ENCODE assay signal across 10 cellular contexts in genomic region chr3:14424711-14425573, GRCh38. TPM values are rescaled to one million over a fixed set of nuclear protein-coding genes. Genes with fewer than 3 reads are reported as not detected.
DNase-seq lines count a peak whose midpoint lies in the region; ATAC-seq and TF ChIP-seq lines count a peak whose summit lies in the region.
"Had no signal": no experiment of that assay in that cellular context is flagged by ENCODE, and none has a peak within 500 bp of the region (broad histone marks: within the 10 kb centered on the region; RNA-seq: fewer than 3 reads in every experiment).

No MANE protein-coding gene starts in this region.

- no peak overlapping the region for H3K27ac ChIP-seq in CD8-positive, alpha-beta T cell (ENCODE audit: low read depth, low read length)
- H3K27ac ChIP-seq in Karpas-422 (ENCODE audit: low read length), result peak overlapping the region; percentile 92
- H3K27ac ChIP-seq in mesenchymal stem cell (ENCODE audit: low read length, poor library complexity, severe bottlenecking), result no peak overlapping the region
- H3K27ac ChIP-seq: SJSA1 had no signal

- peaks cover 72% of the 10 kb centered on the region for H3K4me1 ChIP-seq in CD8-positive, alpha-beta T cell (ENCODE audit: insufficient read depth, low read length)
- H3K4me1 ChIP-seq in Karpas-422 (ENCODE audit: low read length), result peaks cover 74% of the 10 kb centered on the region
- H3K4me1 ChIP-seq in mesenchymal stem cell (ENCODE audit: control insufficient read depth, insufficient read depth, low read depth, low read length), result peaks cover 41% of the 10 kb centered on the region

- H3K36me3 ChIP-seq in CD8-positive, alpha-beta T cell (ENCODE audit: insufficient read depth, low read length), result no peaks in the 10 kb centered on the region
- H3K36me3 ChIP-seq in Karpas-422 (ENCODE audit: insufficient read depth, low read length) (no peaks in the 10 kb centered on the region), mesenchymal stem cell (ENCODE audit: control insufficient read depth in 1 of 2, insufficient read depth in 2 of 2, low read depth in 1 of 2, low read length in 2 of 2) (peaks cover 28 to 78% of the 10 kb centered on the region in 2 experiments)

- H2AFZ ChIP-seq in Karpas-422 (ENCODE audit: low read length) (no peak overlapping the region), mesenchymal stem cell (ENCODE audit: low read depth, low read length) (no peak overlapping the region)

- 0 out of 2 replicates have a peak, but pooled peaks cover 7% of the 10 kb centered on the region for H4K20me1 ChIP-seq in Karpas-422 (ENCODE audit: insufficient read depth, low read depth, low read length)

- H3K79me2 ChIP-seq in Karpas-422 (ENCODE audit: low read length), result peaks cover 73% of the 10 kb centered on the region

- peak overlapping the region; percentile 99 for H3K27ac Mint-ChIP-seq in CD8-positive, alpha-beta T cell

- peak overlapping the region; percentile 58 for H3K4me3 Mint-ChIP-seq in CD8-positive, alpha-beta T cell

- TF ChIP-seq CTCF in CD8-positive, alpha-beta T cell (IDR thresholded peaks at IDR 0.05), result no peak
- TF ChIP-seq CTCF in GM10248 (IDR thresholded peaks at IDR 0.05; ENCODE audit: control extremely low read depth, extremely low read depth, low read depth, missing control alignments), result no peak

- CTCF ChIA-PET in CD8-positive, alpha-beta T cell (lab: Charles Lee), result interaction anchor here (0.6 to 1.7 kb wide), 7 partner anchors 10 to 534 kb away, joined by 3 to 8 read pairs (median 3); partner anchors contain the start of genes LSM3 and XPC
- CTCF ChIA-PET in GM10248 (lab: Yijun Ruan, JAX), result interaction anchor here (1.3 to 4.3 kb wide), 9 partner anchors 8 to 222 kb away, joined by 4 to 18 read pairs (median 6); partner anchors contain the start of gene SLC6A6

- H3K4me1 Mint-ChIP-seq in CD8-positive, alpha-beta T cell (ENCODE audit: low read depth), result peaks cover 81% of the 10 kb centered on the region

- no peaks in the 10 kb centered on the region for H3K9me2 ChIP-seq in Karpas-422 (replicated peaks; ENCODE audit: insufficient read depth, low read length)

- DNase-seq in CD8-positive, alpha-beta T cell, result peak in 4 of 7 experiments; percentile 58 to 72 (median 64)
- no peak for DNase-seq in Karpas-422
- DNase-seq in activated CD8-positive, alpha-beta memory T cell treated with anti-CD3 and anti-CD28 coated beads, Interleukin-2, amount 50 U/mL, for 4 hours, result peak; percentile 50
- DNase-seq in mesenchymal stem cell, result peak; percentile 67
- DNase-seq in amygdala (lab: John Stamatoyannopoulos, UW), result no peak
- no peak for DNase-seq in NCI-H2196 (lab: John Stamatoyannopoulos, UW; ENCODE audit: unreplicated experiment)
- DNase-seq in GM10248 (ENCODE audit: extremely low spot score), result no peak
- no peak for DNase-seq in NOMO-1 (lab: John Stamatoyannopoulos, UW; ENCODE audit: unreplicated experiment in 2 of 2)

- no peak overlapping the region for H3K14ac ChIP-seq in mesenchymal stem cell (ENCODE audit: low read length in 2 of 2)

- H2BK12ac ChIP-seq in mesenchymal stem cell (ENCODE audit: low read length in 2 of 2), result peak overlapping the region in 1 of 2 experiments; percentile 85

- no peak overlapping the region for H3K4me3 ChIP-seq in CD8-positive, alpha-beta T cell (ENCODE audit: low read depth, low read length)
- no peak overlapping the region for H3K4me3 ChIP-seq in Karpas-422 (ENCODE audit: low read length)
- H3K4me3 ChIP-seq in mesenchymal stem cell (ENCODE audit: insufficient read depth in 1 of 2, low read depth in 1 of 2, low read length in 2 of 2), result no peak overlapping the region
- H3K4me3 ChIP-seq: mucosa of descending colon, SJSA1 had no signal

- peaks cover 14% of the 10 kb centered on the region for H3K36me3 Mint-ChIP-seq in CD8-positive, alpha-beta T cell

- peak overlapping the region in 1 of 2 experiments; percentile 31 for H3K18ac ChIP-seq in mesenchymal stem cell (ENCODE audit: low read depth in 1 of 2, low read length in 2 of 2)

- WGBS in mesenchymal stem cell, result 59% methylated on average over 23 of the region's 23 CpGs

- H3K4ac ChIP-seq in mesenchymal stem cell (ENCODE audit: low read depth in 1 of 2, low read length in 2 of 2), result peak overlapping the region in 1 of 2 experiments; percentile 4

- no peaks in the 10 kb centered on the region for H3K27me3 Mint-ChIP-seq in CD8-positive, alpha-beta T cell (ENCODE audit: low read depth)

- no peak overlapping the region for H4K91ac ChIP-seq in mesenchymal stem cell (ENCODE audit: low read length)

- no peaks in the 10 kb centered on the region for H3K9me3 Mint-ChIP-seq in CD8-positive, alpha-beta T cell

- no peaks in the 10 kb centered on the region for H3K9me3 ChIP-seq in CD8-positive, alpha-beta T cell (ENCODE audit: low read length)
- H3K9me3 ChIP-seq in Karpas-422 (ENCODE audit: low read length) (no peaks in the 10 kb centered on the region), mesenchymal stem cell (ENCODE audit: control insufficient read depth, low read length) (no peaks in the 10 kb centered on the region)
- H3K9me3 ChIP-seq: mucosa of descending colon, SJSA1 had no signal

- H2AK5ac ChIP-seq in mesenchymal stem cell (ENCODE audit: low read length, severe bottlenecking), result no peak overlapping the region

- no peak overlapping the region for H3K23ac ChIP-seq in mesenchymal stem cell (ENCODE audit: low read length in 2 of 2)

- no peak overlapping the region for H2BK120ac ChIP-seq in mesenchymal stem cell (ENCODE audit: low read depth, low read length)

- POLR2A ChIA-PET in CD8-positive, alpha-beta T cell (lab: Charles Lee), result interaction anchor here (0.5 to 3.5 kb wide), 6 partner anchors 7 to 47 kb away, joined by 3 to 16 read pairs (median 4); partner anchors contain the start of gene SLC6A6
- POLR2A ChIA-PET in GM10248 (lab: Yijun Ruan, JAX), result interaction anchor here (0.6 to 1.2 kb wide), 2 partner anchors 7 to 1674 kb away, joined by 3 to 5 read pairs; no protein-coding TSS in a partner anchor

- H3K9ac ChIP-seq in Karpas-422 (ENCODE audit: low read length) (no peak overlapping the region), mesenchymal stem cell (ENCODE audit: low read length) (no peak overlapping the region)

- H2BK5ac ChIP-seq in mesenchymal stem cell (ENCODE audit: low read depth, low read length, poor library complexity, severe bottlenecking), result no peak overlapping the region

- intact Hi-C loops in CD8-positive, alpha-beta T cell (cut with DNase I, micrococcal nuclease), result loop anchor here in 1 of 2 experiments (10.0 kb wide), 1 partner anchor 940 kb away; the partner anchor contains the start of gene HDAC11

- H3K4me2 ChIP-seq in Karpas-422 (ENCODE audit: low read depth, low read length, poor library complexity, severe bottlenecking) (peak overlapping the region; percentile 79), mesenchymal stem cell (ENCODE audit: low read length, poor library complexity, severe bottlenecking) (no peak overlapping the region)

- peaks cover 44% of the 10 kb centered on the region for H3K79me1 ChIP-seq in mesenchymal stem cell (replicated peaks; ENCODE audit: low read length, poor library complexity, severe bottlenecking)

- H2BK15ac ChIP-seq in mesenchymal stem cell (ENCODE audit: low read depth, poor library complexity, severe bottlenecking), result no peak overlapping the region

- H3K27me3 ChIP-seq in CD8-positive, alpha-beta T cell (ENCODE audit: insufficient read depth, low read length), result no peaks in the 10 kb centered on the region
- H3K27me3 ChIP-seq in Karpas-422 (ENCODE audit: low read length) (no peaks in the 10 kb centered on the region), mesenchymal stem cell (ENCODE audit: control insufficient read depth in 1 of 2, insufficient read depth in 1 of 2, low read length in 2 of 2) (no peaks in the 10 kb centered on the region)
- H3K27me3 ChIP-seq: SJSA1 had no signal

- ATAC-seq in CD8-positive, alpha-beta T cell, result peak; percentile 72

- peak overlapping the region; percentile 57 for H4K8ac ChIP-seq in mesenchymal stem cell (ENCODE audit: low read length)

RNA-seq across cellular contexts. Expression of gene SLC6A6, which starts 22.5 kb away (rescaled TPM):
- total RNA-seq in CD8-positive, alpha-beta T cell, result 10 to 100 TPM; 25.8 to 30.9 TPM
- total RNA-seq in Karpas-422 (2014; rRNA removed; shearing (Covaris generic); ENCODE audit: low replicate concordance), result 25.3 and 30.2 TPM in 2 replicates
- polyA plus RNA-seq in mesenchymal stem cell (2013, experiment 1 of 2), result 34.8 TPM
- 33.8 TPM for polyA plus RNA-seq in mesenchymal stem cell (2013, experiment 2 of 2)

Comparison
In these comparisons a context has a peak if more than half of its experiments do, and no peak if none do; other contexts are left out.
1. DNase-seq: peak in CD8-positive, alpha-beta T cell (4 of 7), activated CD8-positive, alpha-beta memory T cell treated with anti-CD3 and anti-CD28 coated beads, Interleukin-2, amount 50 U/mL, for 4 hours (single experiment) and mesenchymal stem cell (single experiment); none in Karpas-422 (single experiment), amygdala (0 of 56), NCI-H2196 (single experiment), GM10248 (single experiment) and NOMO-1 (0 of 2).